ENCODE assay signal across 19 cellular contexts in the genomic region with DNA sequence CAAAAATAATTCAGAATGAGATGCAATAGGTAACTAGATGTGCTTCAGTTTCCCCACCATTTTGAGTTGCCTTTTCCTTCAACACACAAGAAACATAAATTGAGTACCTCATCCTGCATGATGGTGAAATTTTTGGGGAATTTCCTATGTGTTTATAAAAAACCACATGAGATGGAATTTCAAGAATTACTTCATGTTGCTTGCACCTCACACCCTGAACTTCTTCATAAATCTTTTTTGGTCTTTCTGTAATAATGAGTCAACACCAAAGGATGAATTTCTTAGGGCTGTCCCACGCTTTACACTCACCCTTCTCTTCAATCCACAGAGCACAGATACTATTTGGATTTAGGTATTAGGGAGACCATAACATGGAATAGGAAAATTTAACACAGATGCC. TPM values are rescaled to one million over a fixed set of nuclear protein-coding genes. Genes with fewer than 3 reads are reported as not detected.
DNase-seq lines count a peak whose midpoint lies in the region; ATAC-seq and TF ChIP-seq lines count a peak whose summit lies in the region.
"Had no signal": no experiment of that assay in that cellular context is flagged by ENCODE, and none has a peak within 500 bp of the region (broad histone marks: within the 10 kb centered on the region; RNA-seq: fewer than 3 reads in every experiment).

No MANE protein-coding gene starts in this region.

- H3K36me3 ChIP-seq in mammary epithelial cell (ENCODE audit: insufficient read depth, low read length) (no peaks in the 10 kb centered on the region), mesenchymal stem cell (ENCODE audit: control insufficient read depth in 1 of 2, insufficient read depth in 2 of 2, low read depth in 1 of 2, low read length in 2 of 2) (no peaks in the 10 kb centered on the region), vagina (no peaks in the 10 kb centered on the region)
- H3K36me3 ChIP-seq: thoracic aorta had no signal

- no peaks in the 10 kb centered on the region for H3K9me3 ChIP-seq in mammary epithelial cell (replicated peaks; ENCODE audit: insufficient read depth, low read length)
- H3K9me3 ChIP-seq in mesenchymal stem cell (ENCODE audit: control insufficient read depth, low read length), result no peaks in the 10 kb centered on the region
- no peaks in the 10 kb centered on the region for H3K9me3 ChIP-seq in vagina
- H3K9me3 ChIP-seq: thoracic aorta had no signal

- no peak overlapping the region for H2BK5ac ChIP-seq in mesenchymal stem cell (ENCODE audit: low read depth, low read length, poor library complexity, severe bottlenecking)

- no peaks in the 10 kb centered on the region for H3K79me2 ChIP-seq in mammary epithelial cell (ENCODE audit: insufficient read depth, low read length)

- no peak overlapping the region for H3K9ac ChIP-seq in mammary epithelial cell (ENCODE audit: insufficient read depth, low read length)
- H3K9ac ChIP-seq in mesenchymal stem cell (ENCODE audit: low read length), result no peak overlapping the region

- H3K4ac ChIP-seq in mesenchymal stem cell (ENCODE audit: low read depth in 1 of 2, low read length in 2 of 2), result no peak overlapping the region

- no peak overlapping the region for H4K91ac ChIP-seq in mesenchymal stem cell (ENCODE audit: low read length)

- dilution Hi-C loops in mammary epithelial cell (cut with HindIII; ENCODE audit: low sequenced_read_pairs), result no loop called here

- H3K27me3 ChIP-seq in mammary epithelial cell (ENCODE audit: insufficient read depth, low read length) (peaks cover 2% of the 10 kb centered on the region), mesenchymal stem cell (ENCODE audit: control insufficient read depth in 1 of 2, insufficient read depth in 1 of 2, low read length in 2 of 2) (no peaks in the 10 kb centered on the region), vagina (no peaks in the 10 kb centered on the region)

- H2BK120ac ChIP-seq in mesenchymal stem cell (ENCODE audit: low read depth, low read length), result no peak overlapping the region

- no peak overlapping the region for H3K27ac ChIP-seq in mammary epithelial cell (ENCODE audit: insufficient read depth, low read depth, low read length)
- no peak overlapping the region for H3K27ac ChIP-seq in mesenchymal stem cell (ENCODE audit: low read length, poor library complexity, severe bottlenecking)
- H3K27ac ChIP-seq in vagina, result no peak overlapping the region
- H3K27ac ChIP-seq: SK-N-MC, thoracic aorta had no signal

- intact Hi-C loops in mammary epithelial cell (cut with micrococcal nuclease), result no loop called here
- intact Hi-C loops in vagina (cut with DNase I), result no loop called here

- BruUV-seq in mammary epithelial cell (replicated peaks; lab: Mats Ljungman, UMichigan), result no TSS peak

- H2AFZ ChIP-seq in mammary epithelial cell (ENCODE audit: low read depth, low read length), result no peak overlapping the region
- H2AFZ ChIP-seq in mesenchymal stem cell (ENCODE audit: low read depth, low read length), result no peak overlapping the region

- in situ Hi-C loops in mammary epithelial cell (cut with MboI; ENCODE audit: low sequenced_read_pairs in 2 of 2), result no loop called here

- H3K23ac ChIP-seq in mesenchymal stem cell (ENCODE audit: low read length in 2 of 2), result no peak overlapping the region

- peak; percentile 70 for DNase-seq in AG08395 (ENCODE audit: low spot score)
- DNase-seq in HS-5 (ENCODE audit: low read depth), result peak; percentile 60
- peak; percentile 28 for DNase-seq in mammary epithelial cell
- peak; percentile 77 for DNase-seq in mesenchymal stem cell
- DNase-seq in NCI-H1105 (lab: John Stamatoyannopoulos, UW), result no peak
- DNase-seq in vagina (ENCODE audit: extremely low spot score in 2 of 2), result no peak
- DNase-seq in NCI-H1694 treated with DMSO at 0.1 percent for 48 hours (lab: John Stamatoyannopoulos, UW), result no peak
- DNase-seq: ACHN; activated CD4-positive, CD25-positive, alpha-beta regulatory T cell treated with anti-CD3 and anti-CD28 coated beads, Interleukin-2, amount 50 U/mL, for 72 hours; cerebellar nuclear complex; effector memory CD8-positive, alpha-beta T cell; hypothalamus; KG1; stimulated activated CD4-positive, alpha-beta T cell treated with anti-CD3 and anti-CD28 coated beads, Interleukin-12 subunit alpha, Interleukin-12 subunit beta, amount 100 ng/mL, for 4 hours had no signal

- H2BK12ac ChIP-seq in mesenchymal stem cell (ENCODE audit: low read length in 2 of 2), result peak overlapping the region in 1 of 2 experiments; percentile 87

- H2BK15ac ChIP-seq in mesenchymal stem cell (ENCODE audit: low read depth, poor library complexity, severe bottlenecking), result no peak overlapping the region

- WGBS in mammary epithelial cell (ENCODE audit: low coverage, missing lambda C conversion rate), result 74% methylated on average over 1 of the region's 1 CpG
- no CpG with 5 or more reads among the region's 1 CpG for WGBS in mesenchymal stem cell

- no peak overlapping the region for H3K4me2 ChIP-seq in mammary epithelial cell (ENCODE audit: insufficient read depth, low read depth, low read length)
- no peak overlapping the region for H3K4me2 ChIP-seq in mesenchymal stem cell (ENCODE audit: low read length, poor library complexity, severe bottlenecking)

- CTCF ChIA-PET in mammary epithelial cell (lab: Charles Lee; ENCODE audit: low non-redundant PET), result no interaction called here

- H2AK5ac ChIP-seq in mesenchymal stem cell (ENCODE audit: low read length, severe bottlenecking), result no peak overlapping the region

- H3K4me1 ChIP-seq in mammary epithelial cell (ENCODE audit: insufficient read depth, low read length), result no peaks in the 10 kb centered on the region
- peaks cover 3% of the 10 kb centered on the region for H3K4me1 ChIP-seq in mesenchymal stem cell (ENCODE audit: control insufficient read depth, insufficient read depth, low read depth, low read length)
- H3K4me1 ChIP-seq in vagina, result peaks cover 9% of the 10 kb centered on the region

- no peak for TF ChIP-seq CTCF in mammary epithelial cell (conservative IDR thresholded peaks at IDR 0.05 in 1 of 2, IDR thresholded peaks at IDR 0.05 in 1 of 2; ENCODE audit: extremely low read depth in 1 of 2, insufficient read depth in 1 of 2, low read depth in 1 of 2, low read length in 2 of 2)
- TF ChIP-seq CTCF in vagina (IDR thresholded peaks at IDR 0.05), result no peak

- no peak overlapping the region for H3K4me3 ChIP-seq in mammary epithelial cell (replicated peaks in 1 of 3; ENCODE audit: insufficient read depth in 1 of 3, low read depth in 2 of 3, low read length in 3 of 3)
- no peak overlapping the region for H3K4me3 ChIP-seq in mesenchymal stem cell (ENCODE audit: insufficient read depth in 1 of 2, low read depth in 1 of 2, low read length in 2 of 2)
- H3K4me3 ChIP-seq in vagina, result no peak overlapping the region
- H3K4me3 ChIP-seq: SK-N-MC, thoracic aorta had no signal

- no peak for TF ChIP-seq POLR2A in vagina (IDR thresholded peaks at IDR 0.05)

- H4K20me1 ChIP-seq in mammary epithelial cell (ENCODE audit: insufficient read depth, low read length), result no peaks in the 10 kb centered on the region

- peak overlapping the region in 1 of 2 experiments; percentile 77 for H3K18ac ChIP-seq in mesenchymal stem cell (ENCODE audit: low read depth in 1 of 2, low read length in 2 of 2)

- no peaks in the 10 kb centered on the region for H3K79me1 ChIP-seq in mesenchymal stem cell (replicated peaks; ENCODE audit: low read length, poor library complexity, severe bottlenecking)

- no peak overlapping the region for H3K14ac ChIP-seq in mesenchymal stem cell (ENCODE audit: low read length in 2 of 2)

- ATAC-seq in HG03457 (IDR thresholded peaks at IDR 0.05; ENCODE audit: unreplicated experiment), result no peak
- ATAC-seq: effector memory CD8-positive, alpha-beta T cell; HCT116 had no signal

- no peak overlapping the region for H4K8ac ChIP-seq in mesenchymal stem cell (ENCODE audit: low read length)

RNA-seq across cellular contexts. Expression of a gene that starts 22.6 kb away (rescaled TPM):
- 1 to 10 TPM in 1 of 2 donors, not detected in 1; 1.5 TPM for total RNA-seq in mammary epithelial cell
- not detected for polyA plus RNA-seq in mammary epithelial cell
- polyA minus RNA-seq in mammary epithelial cell, result not detected
- polyA plus RNA-seq in mesenchymal stem cell (2013, experiment 1 of 2), result 1,035 TPM
- polyA plus RNA-seq in mesenchymal stem cell (2013, experiment 2 of 2), result 1,084 TPM
- total RNA-seq in vagina, result 72.9 TPM
- total RNA-seq: activated T-helper 2 cell treated with anti-CD3 and anti-CD28 coated beads, Interferon-gamma antibody, Interleukin-2, Interleukin-4, amounts not matched to agents 10 μg/mL and 5 μg/mL and 100 μg/mL, durations not matched to agents 14 hours and 24 hours and 36 hours had no signal

RNA-seq across cellular contexts. Expression of a gene that starts 48.7 kb away (rescaled TPM):
- total RNA-seq in mammary epithelial cell (1 to 10 TPM in 1 of 2 donors, under 1 TPM in 1; 0.75 to 3.2 TPM), vagina (1,553 TPM)
- polyA plus RNA-seq in mammary epithelial cell, result 11.4 TPM
- polyA minus RNA-seq in mammary epithelial cell, result not detected
- 62.6 TPM for polyA plus RNA-seq in mesenchymal stem cell (2013, experiment 1 of 2)
- 61.6 TPM for polyA plus RNA-seq in mesenchymal stem cell (2013, experiment 2 of 2)
- total RNA-seq: activated T-helper 2 cell treated with anti-CD3 and anti-CD28 coated beads, Interferon-gamma antibody, Interleukin-2, Interleukin-4, amounts not matched to agents 10 μg/mL and 5 μg/mL and 100 μg/mL, durations not matched to agents 14 hours and 24 hours and 36 hours had no signal

Comparison
In these comparisons a context has a peak if more than half of its experiments do, and no peak if none do; other contexts are left out.
1. DNase-seq: peak in AG08395 (single experiment), HS-5 (single experiment), mammary epithelial cell (single experiment) and mesenchymal stem cell (single experiment); none in NCI-H1105 (single experiment), vagina (0 of 2) and NCI-H1694 treated with DMSO at 0.1 percent for 48 hours (single experiment).
2. RNA of a gene that starts 22.6 kb away (total RNA-seq): 72.9 TPM in vagina (single experiment); 1.5 TPM in mammary epithelial cell; every median in the first group is over 10 times any median in the second.
3. RNA of a gene that starts 48.7 kb away (total RNA-seq): 1,553 TPM in vagina (single experiment); 0.75 to 3.2 TPM in mammary epithelial cell; every median in the first group is over 100 times any median in the second.